ENCODE assay signal across 8 cellular contexts in the genomic region with DNA sequence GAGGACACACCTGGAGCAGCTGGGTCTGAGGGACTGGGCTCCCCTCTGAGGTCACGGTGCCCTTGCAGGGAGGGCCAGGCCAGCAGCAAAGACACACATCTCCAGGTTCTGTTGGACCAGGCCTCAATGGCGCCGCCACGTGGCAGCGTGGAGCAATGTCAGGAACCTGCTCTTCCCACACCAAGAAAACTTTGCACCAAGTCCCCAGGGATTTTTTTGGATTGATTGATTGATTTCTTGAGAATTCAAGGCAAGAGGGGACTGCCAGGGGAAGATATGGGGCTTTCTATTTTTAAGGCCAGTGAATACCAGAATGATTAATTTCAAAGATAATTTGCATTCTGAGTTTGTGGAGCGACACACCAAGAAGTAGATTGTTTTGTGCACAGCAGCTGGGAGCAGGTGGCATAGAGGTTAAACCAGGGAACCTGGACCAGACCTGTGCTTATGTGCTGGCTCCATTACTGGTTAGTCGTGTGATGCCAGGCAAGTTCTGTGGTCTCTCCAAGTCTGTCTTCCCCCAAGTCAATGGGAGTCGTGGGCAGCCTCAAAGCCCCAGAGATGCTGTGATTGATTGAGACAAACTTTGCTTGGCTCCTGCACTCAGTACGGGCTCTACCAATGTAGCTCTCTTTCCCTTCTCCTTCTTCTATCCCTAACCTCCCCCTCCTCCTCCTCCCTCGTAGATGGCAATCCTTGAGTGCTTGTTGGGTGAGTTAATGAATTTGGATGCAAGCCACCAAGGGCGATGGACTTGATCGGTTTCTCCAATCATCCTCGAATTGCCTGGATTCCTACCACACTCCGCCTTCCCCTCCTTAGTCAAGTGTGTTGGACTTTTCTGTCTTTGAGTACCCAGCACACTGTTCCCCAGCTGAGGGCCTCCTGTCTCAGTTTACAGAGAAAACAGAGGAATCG.
DNase-seq lines count a peak whose midpoint lies in the region; ATAC-seq and TF ChIP-seq lines count a peak whose summit lies in the region.

No MANE protein-coding gene starts in this region.

- WGBS in mammary epithelial cell (ENCODE audit: low coverage, missing lambda C conversion rate): 40% methylated on average over 12 of the region's 15 CpGs
- 50 to 58% methylated on average over 15 of the region's 15 CpGs for WGBS in lung, 2 donors

- H3K9me3 ChIP-seq in mammary epithelial cell (replicated peaks; ENCODE audit: insufficient read depth, low read length) (no peaks in the 10 kb centered on the region), lung (ENCODE audit: control insufficient read depth in 2 of 2, insufficient read depth in 1 of 2, low read length in 1 of 2) (no peaks in the 10 kb centered on the region)

- no peaks in the 10 kb centered on the region for H3K27me3 ChIP-seq in mammary epithelial cell (ENCODE audit: insufficient read depth, low read length)
- H3K27me3 ChIP-seq in lung (ENCODE audit: control insufficient read depth, insufficient read depth): no peaks in the 10 kb centered on the region

- H3K36me3 ChIP-seq in mammary epithelial cell (ENCODE audit: insufficient read depth, low read length) (no peaks in the 10 kb centered on the region), lung (ENCODE audit: control insufficient read depth in 2 of 2, insufficient read depth in 2 of 2, low read length in 2 of 2) (no peaks in the 10 kb centered on the region)

- intact Hi-C loops in mammary epithelial cell (cut with micrococcal nuclease): loop anchor here (5.0 kb wide), 1 partner anchor 305 kb away; no protein-coding TSS in a partner anchor

- no TSS peak for BruUV-seq in mammary epithelial cell (replicated peaks; lab: Mats Ljungman, UMichigan)

- peak; percentile 69 to 78 for TF ChIP-seq CTCF in mammary epithelial cell (conservative IDR thresholded peaks at IDR 0.05 in 1 of 2, IDR thresholded peaks at IDR 0.05 in 1 of 2; ENCODE audit: extremely low read depth in 1 of 2, insufficient read depth in 1 of 2, low read depth in 1 of 2, low read length in 2 of 2)
- peak; percentile 29 for TF ChIP-seq CTCF in lung (IDR thresholded peaks at IDR 0.05; ENCODE audit: control extremely low read depth, extremely low read depth)

- TF ChIP-seq POLR2A in GM18505 (IDR thresholded peaks at IDR 0.05; ENCODE audit: borderline replicate concordance, extremely low read depth, insufficient read depth, insufficient read length): no peak

- H3K9ac ChIP-seq in mammary epithelial cell (ENCODE audit: insufficient read depth, low read length): no peak overlapping the region

- H3K27ac ChIP-seq in mammary epithelial cell (ENCODE audit: insufficient read depth, low read depth, low read length) (no peak overlapping the region), lung (ENCODE audit: low read depth in 1 of 2, low read length in 1 of 2) (no peak overlapping the region)

- no peak overlapping the region for H3K4me2 ChIP-seq in mammary epithelial cell (ENCODE audit: insufficient read depth, low read depth, low read length)

- no peaks in the 10 kb centered on the region for H4K20me1 ChIP-seq in mammary epithelial cell (ENCODE audit: insufficient read depth, low read length)

- dilution Hi-C loops in mammary epithelial cell (cut with HindIII; ENCODE audit: low sequenced_read_pairs): no loop called here

- H3K4me3 ChIP-seq in mammary epithelial cell (replicated peaks in 1 of 3; ENCODE audit: insufficient read depth in 1 of 3, low read depth in 2 of 3, low read length in 3 of 3): no peak overlapping the region
- H3K4me3 ChIP-seq in lung: no peak overlapping the region

- no peaks in the 10 kb centered on the region for H3K79me2 ChIP-seq in mammary epithelial cell (ENCODE audit: insufficient read depth, low read length)

- no peak overlapping the region for H2AFZ ChIP-seq in mammary epithelial cell (ENCODE audit: low read depth, low read length)

- CTCF ChIA-PET in mammary epithelial cell (lab: Charles Lee; ENCODE audit: low non-redundant PET): no interaction called here

- ATAC-seq in lung (ENCODE audit: insufficient read depth, low FRiP score) (no peak), GM18505 (IDR thresholded peaks at IDR 0.05; ENCODE audit: unreplicated experiment) (no peak)

- in situ Hi-C loops in mammary epithelial cell (cut with MboI; ENCODE audit: low sequenced_read_pairs in 2 of 2): no loop called here

- H3K4me1 ChIP-seq in mammary epithelial cell (ENCODE audit: insufficient read depth, low read length): no peaks in the 10 kb centered on the region
- H3K4me1 ChIP-seq in lung (ENCODE audit: control insufficient read depth in 2 of 2, insufficient read depth in 2 of 2, low read length in 2 of 2): peaks cover 0 to 2% of the 10 kb centered on the region in 2 donors

- DNase-seq in stimulated activated naive CD4-positive, alpha-beta T cell (lab: John Stamatoyannopoulos, UW): peak in 4 of 6 experiments; percentile 2 to 24 (median 18)
- no peak for DNase-seq in stimulated activated naive CD4-positive, alpha-beta T cell treated with Interleukin-2 at 50 U/mL for 16 hours (lab: John Stamatoyannopoulos, UW)
- DNase-seq in SHP77 treated with DMSO at 0.1 percent for 48 hours (lab: John Stamatoyannopoulos, UW): peak; percentile 32
- DNase-seq in mammary epithelial cell: no peak
- no peak for DNase-seq in lung (ENCODE audit: low spot score)
- DNase-seq in NCI-H1436 treated with DMSO at 0.1 percent for 48 hours (lab: John Stamatoyannopoulos, UW): no peak
- no peak for DNase-seq in NCI-H2227 (lab: John Stamatoyannopoulos, UW; ENCODE audit: unreplicated experiment)

Comparison
In these comparisons a context has a peak if more than half of its experiments do, and no peak if none do; other contexts are left out.
1. DNase-seq: peak in stimulated activated naive CD4-positive, alpha-beta T cell (4 of 6) and SHP77 treated with DMSO at 0.1 percent for 48 hours (single experiment); none in stimulated activated naive CD4-positive, alpha-beta T cell treated with Interleukin-2 at 50 U/mL for 16 hours (single experiment), mammary epithelial cell (single experiment), lung (single experiment), NCI-H1436 treated with DMSO at 0.1 percent for 48 hours (single experiment) and NCI-H2227 (single experiment).